ENCODE assay signal across 22 cellular contexts in the genomic region with DNA sequence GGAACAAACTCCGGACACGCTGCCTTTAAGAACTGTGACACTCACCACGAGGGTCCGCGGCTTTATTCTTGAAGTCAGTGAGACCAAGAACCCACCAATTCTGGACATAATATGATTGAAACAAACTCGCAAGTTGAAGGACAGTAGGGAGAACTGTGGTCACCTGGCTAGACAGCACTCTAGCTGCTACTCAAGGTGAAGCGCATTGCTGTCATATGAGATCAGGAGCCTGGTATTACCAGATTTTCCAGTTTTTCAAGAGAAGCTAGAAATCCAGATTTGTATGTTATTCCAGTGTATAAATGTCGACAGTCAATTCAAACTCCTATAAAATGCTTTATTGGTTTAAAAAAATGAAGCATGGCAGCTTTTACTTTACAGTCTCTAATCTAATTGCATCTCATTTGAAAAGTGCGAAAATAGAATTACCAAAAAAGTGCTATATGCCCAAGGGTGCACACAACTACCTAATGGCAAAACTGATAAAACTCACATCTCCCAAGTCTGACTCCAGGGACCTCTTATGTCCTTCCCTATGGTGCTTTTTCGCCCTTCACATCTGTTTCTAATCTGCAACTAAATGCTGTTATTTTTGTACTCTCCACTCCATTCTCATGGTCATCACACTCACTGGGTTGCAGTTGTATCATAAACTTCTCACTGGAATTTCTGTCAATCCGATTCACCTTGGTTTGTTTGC. TPM values are rescaled to one million over a fixed set of nuclear protein-coding genes. Genes with fewer than 3 reads are reported as not detected.
DNase-seq lines count a peak whose midpoint lies in the region; ATAC-seq and TF ChIP-seq lines count a peak whose summit lies in the region.
"Had no signal": no experiment of that assay in that cellular context is flagged by ENCODE, and none has a peak within 500 bp of the region (broad histone marks: within the 10 kb centered on the region; RNA-seq: fewer than 3 reads in every experiment).

No MANE protein-coding gene starts in this region.

- H3K4me1 ChIP-seq in PC-3 (ENCODE audit: insufficient read depth, low read length) = peaks cover 29% of the 10 kb centered on the region
- H3K4me1 ChIP-seq in trophoblast cell (ENCODE audit: control insufficient read depth in 1 of 2, insufficient read depth in 2 of 2, low read length in 2 of 2) = peaks cover 9 to 10% of the 10 kb centered on the region in 2 experiments

- peak; percentile 83 for ATAC-seq in PC-3
- ATAC-seq in stimulated activated memory B cell treated with anti-CD40 and anti-IgM and Interleukin-4, amounts not matched to agents 10 μg/mL and 1 μg/mL and 100 μg/mL, for 72 hours = no peak
- ATAC-seq: activated CD8-positive, alpha-beta memory T cell treated with anti-CD3 and anti-CD28 coated beads, Interleukin-2, amount 10 ng/mL, durations not matched to agents 7 days and 5 days; GM12878; K562; natural killer cell treated with Interleukin-12 subunit alpha and Interleukin-12 subunit beta and Interleukin-15 and Interleukin-18, amount 100 ng/mL, for 72 hours; sciatic nerve had no signal

- H3K79me2 ChIP-seq in PC-3 (ENCODE audit: low read length) (no peaks in the 10 kb centered on the region), trophoblast cell (ENCODE audit: control insufficient read depth, insufficient read depth, low read length, poor library complexity) (peaks cover 1% of the 10 kb centered on the region)

- H3F3A ChIP-seq in PC-3 (ENCODE audit: low read length, unreplicated experiment) = no peaks in the 10 kb centered on the region

- H3K18ac ChIP-seq in trophoblast cell (ENCODE audit: low read length) = no peak overlapping the region

- BruUV-seq in PC-3 (replicated peaks; lab: Mats Ljungman, UMichigan) = no TSS peak

- H3K27ac ChIP-seq in PC-3 (ENCODE audit: low read length) (peak overlapping the region; percentile 17; the same call in 1 of the 2 replicates), trophoblast cell (ENCODE audit: low read depth, low read length) (peak overlapping the region; percentile 22)
- H3K27ac ChIP-seq: ovary, suprapubic skin had no signal

- H4K20me1 ChIP-seq in PC-3 (ENCODE audit: low read length) = no peaks in the 10 kb centered on the region

- 0 out of 2 replicates have a peak overlapping the region, but pooled peaks have one; percentile 11 for H3K4me3 ChIP-seq in PC-3 (ENCODE audit: low read length)
- H3K4me3 ChIP-seq in foreskin fibroblast (ENCODE audit: low read depth in 1 of 2, low read length in 2 of 2) = no peak overlapping the region
- H3K4me3 ChIP-seq in trophoblast cell (ENCODE audit: low read depth, low read length) = no peak overlapping the region
- H3K4me3 ChIP-seq: GM12878, K562, ovary, suprapubic skin had no signal

- no peak overlapping the region for H2AK5ac ChIP-seq in trophoblast cell (ENCODE audit: low read length)

- peak overlapping the region; percentile 70 for H2BK120ac ChIP-seq in trophoblast cell (ENCODE audit: insufficient read depth, low read length, poor library complexity)

- no peaks in the 10 kb centered on the region for H3K4me1 Mint-ChIP-seq in stimulated activated memory B cell treated with anti-CD40 and anti-IgM and Interleukin-4, amounts not matched to agents 10 μg/mL and 1 μg/mL and 100 μg/mL, for 72 hours
- H3K4me1 Mint-ChIP-seq: activated CD4-positive, alpha-beta T cell treated with anti-CD3 and anti-CD28 coated beads, Interleukin-2, amount 10 ng/mL, durations not matched to agents 24 days and 14 days; activated CD8-positive, alpha-beta memory T cell treated with anti-CD3 and anti-CD28 coated beads, Interleukin-2, amount 10 ng/mL, durations not matched to agents 7 days and 5 days; endodermal cell had no signal

- H2AFZ ChIP-seq in PC-3 (ENCODE audit: low read length) (no peak overlapping the region), trophoblast cell (ENCODE audit: insufficient read depth, low read length, poor library complexity) (no peak overlapping the region)

- no peak for TF ChIP-seq CTCF in PC-3 (conservative IDR thresholded peaks at IDR 0.05; ENCODE audit: low read depth, low read length)
- no peak for TF ChIP-seq CTCF in foreskin fibroblast (IDR thresholded peaks at IDR 0.05; ENCODE audit: low read depth, low read length)

- H2BK12ac ChIP-seq in trophoblast cell (ENCODE audit: low read length) = peak overlapping the region; percentile 56

- H3K14ac ChIP-seq in trophoblast cell (ENCODE audit: low read length) = no peak overlapping the region

- H3K9me3 Mint-ChIP-seq in stimulated activated memory B cell treated with anti-CD40 and anti-IgM and Interleukin-4, amounts not matched to agents 10 μg/mL and 1 μg/mL and 100 μg/mL, for 72 hours = no peaks in the 10 kb centered on the region
- H3K9me3 Mint-ChIP-seq: activated CD4-positive, alpha-beta T cell treated with anti-CD3 and anti-CD28 coated beads, Interleukin-2, amount 10 ng/mL, durations not matched to agents 24 days and 14 days; CD4-positive, alpha-beta T cell; natural killer cell treated with Interleukin-12 subunit alpha and Interleukin-12 subunit beta and Interleukin-15 and Interleukin-18, amount 100 ng/mL, for 72 hours had no signal

- H3K9me3 ChIP-seq in PC-3 (ENCODE audit: low read length) = no peaks in the 10 kb centered on the region
- H3K9me3 ChIP-seq in trophoblast cell (ENCODE audit: insufficient read depth, low read depth, low read length) = no peaks in the 10 kb centered on the region
- H3K9me3 ChIP-seq: ovary, suprapubic skin had no signal

- H3K36me3 ChIP-seq in PC-3 (ENCODE audit: low read depth, low read length) = no peaks in the 10 kb centered on the region
- no peaks in the 10 kb centered on the region for H3K36me3 ChIP-seq in trophoblast cell (ENCODE audit: control insufficient read depth in 1 of 2, insufficient read depth in 2 of 2, low read length in 2 of 2)
- H3K36me3 ChIP-seq: ovary, suprapubic skin had no signal

- no peaks in the 10 kb centered on the region for H3K9me2 ChIP-seq in PC-3 (replicated peaks; ENCODE audit: low read length)

- H4K91ac ChIP-seq in trophoblast cell (ENCODE audit: low read depth, low read length) = peak overlapping the region; percentile 55

- H3K4me3 Mint-ChIP-seq in stimulated activated memory B cell treated with anti-CD40 and anti-IgM and Interleukin-4, amounts not matched to agents 10 μg/mL and 1 μg/mL and 100 μg/mL, for 72 hours = no peak overlapping the region
- H3K4me3 Mint-ChIP-seq: activated CD4-positive, alpha-beta T cell treated with anti-CD3 and anti-CD28 coated beads, Interleukin-2, amount 10 ng/mL, durations not matched to agents 24 days and 14 days; activated CD8-positive, alpha-beta memory T cell treated with anti-CD3 and anti-CD28 coated beads, Interleukin-2, amount 10 ng/mL, durations not matched to agents 7 days and 5 days; activated naive CD8-positive, alpha-beta T cell; CD4-positive, alpha-beta T cell; endodermal cell; natural killer cell treated with Interleukin-12 subunit alpha and Interleukin-12 subunit beta and Interleukin-15 and Interleukin-18, amount 100 ng/mL, for 72 hours had no signal

- no CpG with 5 or more reads among the region's 11 CpGs for WGBS in trophoblast cell (ENCODE audit: extremely low coverage, insufficient coverage, insufficient read length)

- H3K27me3 Mint-ChIP-seq in stimulated activated memory B cell treated with anti-CD40 and anti-IgM and Interleukin-4, amounts not matched to agents 10 μg/mL and 1 μg/mL and 100 μg/mL, for 72 hours = peaks cover 6% of the 10 kb centered on the region
- H3K27me3 Mint-ChIP-seq: activated CD4-positive, alpha-beta T cell treated with anti-CD3 and anti-CD28 coated beads, Interleukin-2, amount 10 ng/mL, durations not matched to agents 24 days and 14 days; CD4-positive, alpha-beta T cell had no signal

- H4K12ac ChIP-seq in trophoblast cell (ENCODE audit: low read depth, low read length) = no peak overlapping the region

- peaks cover 5% of the 10 kb centered on the region for H3K79me1 ChIP-seq in trophoblast cell (ENCODE audit: low read length)

- no peak overlapping the region for H3K4ac ChIP-seq in trophoblast cell (ENCODE audit: low read depth, low read length)

- H3K36me3 Mint-ChIP-seq in stimulated activated memory B cell treated with anti-CD40 and anti-IgM and Interleukin-4, amounts not matched to agents 10 μg/mL and 1 μg/mL and 100 μg/mL, for 72 hours = no peaks in the 10 kb centered on the region
- H3K36me3 Mint-ChIP-seq: activated CD8-positive, alpha-beta memory T cell treated with anti-CD3 and anti-CD28 coated beads, Interleukin-2, amount 10 ng/mL, durations not matched to agents 7 days and 5 days; activated naive CD8-positive, alpha-beta T cell; natural killer cell treated with Interleukin-12 subunit alpha and Interleukin-12 subunit beta and Interleukin-15 and Interleukin-18, amount 100 ng/mL, for 72 hours had no signal

- no peak overlapping the region for H3K9ac ChIP-seq in PC-3 (ENCODE audit: low read length)
- H3K9ac ChIP-seq in trophoblast cell (ENCODE audit: low read length) = no peak overlapping the region

- H3K4me2 ChIP-seq in PC-3 (ENCODE audit: low read length) (peak overlapping the region; percentile 59), trophoblast cell (ENCODE audit: low read length) (peak overlapping the region; percentile 21)

- POLR2A ChIA-PET in PC-3 (lab: Charles Lee; ENCODE audit: unreplicated experiment) = interaction anchor here (0.6 kb wide), 1 partner anchor 31 kb away, joined by 4 read pairs; no protein-coding TSS in a partner anchor

- CTCF ChIA-PET in PC-3 (lab: Charles Lee) = no interaction called here

- no peak overlapping the region for H2BK5ac ChIP-seq in trophoblast cell (ENCODE audit: low read depth, low read length, poor library complexity)

- H3K23ac ChIP-seq in trophoblast cell (ENCODE audit: low read length) = no peak overlapping the region

- no peak overlapping the region for H3K27ac Mint-ChIP-seq in stimulated activated memory B cell treated with anti-CD40 and anti-IgM and Interleukin-4, amounts not matched to agents 10 μg/mL and 1 μg/mL and 100 μg/mL, for 72 hours
- H3K27ac Mint-ChIP-seq: activated CD4-positive, alpha-beta T cell treated with anti-CD3 and anti-CD28 coated beads, Interleukin-2, amount 10 ng/mL, durations not matched to agents 24 days and 14 days; activated CD8-positive, alpha-beta memory T cell treated with anti-CD3 and anti-CD28 coated beads, Interleukin-2, amount 10 ng/mL, durations not matched to agents 7 days and 5 days; activated naive CD8-positive, alpha-beta T cell; CD4-positive, alpha-beta T cell; endodermal cell; natural killer cell treated with Interleukin-12 subunit alpha and Interleukin-12 subunit beta and Interleukin-15 and Interleukin-18, amount 100 ng/mL, for 72 hours had no signal

- intact Hi-C loops in PC-3 (cut with micrococcal nuclease) = no loop called here

- H4K8ac ChIP-seq in trophoblast cell (ENCODE audit: low read depth, low read length) = no peak overlapping the region

- H3K27me3 ChIP-seq in PC-3 (ENCODE audit: low read length) (no peaks in the 10 kb centered on the region), trophoblast cell (ENCODE audit: insufficient read depth, low read length) (no peaks in the 10 kb centered on the region)
- H3K27me3 ChIP-seq: ovary, suprapubic skin had no signal

- peak; percentile 15 for DNase-seq in DMS79 (lab: John Stamatoyannopoulos, UW)
- DNase-seq in PC-3 = peak; percentile 97
- DNase-seq in foreskin fibroblast = peak; percentile 12 to 50
- peak; percentile 61 to 93 for DNase-seq in trophoblast cell
- no peak for DNase-seq in NCI-H1930 (lab: John Stamatoyannopoulos, UW)
- DNase-seq in hippocampal formation (lab: John Stamatoyannopoulos, UW) = no peak
- DNase-seq: activated CD4-positive, alpha-beta T cell treated with anti-CD3 and anti-CD28 coated beads, Interleukin-2, amount 10 ng/mL, durations not matched to agents 24 days and 14 days; activated CD8-positive, alpha-beta memory T cell treated with anti-CD3 and anti-CD28 coated beads, Interleukin-2, amount 10 ng/mL, durations not matched to agents 7 days and 5 days; CD4-positive, alpha-beta T cell; endodermal cell; GOT3; hypothalamus; MV-4-11; NCI-H1694 treated with DMSO at 0.1 percent for 48 hours; ovary had no signal

RNA-seq across cellular contexts. Expression of a gene that starts 31.6 kb away (rescaled TPM):
- 4.7 and 5.0 TPM in 2 replicates for total RNA-seq in PC-3 (2014; rRNA removed)
- polyA plus RNA-seq in trophoblast cell (2013) = 3.1 and 3.4 TPM in 2 replicates

Comparison
In these comparisons a context has a peak if more than half of its experiments do, and no peak if none do; other contexts are left out.
1. DNase-seq: peak in DMS79 (single experiment), PC-3 (single experiment), foreskin fibroblast (2 of 2) and trophoblast cell (2 of 2); none in NCI-H1930 (0 of 2) and hippocampal formation (0 of 2).